25 cellular contexts compared by ENCODE assay signal in genomic region chr22:42326301-42326700, GRCh38. TPM values are rescaled to one million over a fixed set of nuclear protein-coding genes. Genes with fewer than 3 reads are reported as not detected.
DNase-seq lines count a peak whose midpoint lies in the region; ATAC-seq and TF ChIP-seq lines count a peak whose summit lies in the region.
"Had no signal": no experiment of that assay in that cellular context is flagged by ENCODE, and none has a peak within 500 bp of the region (broad histone marks: within the 10 kb centered on the region; RNA-seq: fewer than 3 reads in every experiment).

No MANE protein-coding gene starts in this region.

- ATAC-seq in Right ventricle myocardium inferior (no peak), HG02642 (IDR thresholded peaks at IDR 0.05; ENCODE audit: poor library complexity, unreplicated experiment) (no peak), aorta (ENCODE audit: low FRiP score) (no peak), GM21423 (IDR thresholded peaks at IDR 0.05; ENCODE audit: unreplicated experiment) (no peak)
- ATAC-seq: GM12878, K562 had no signal

- peaks cover 8% of the 10 kb centered on the region for H3K27me3 Mint-ChIP-seq in brain
- H3K27me3 Mint-ChIP-seq: CD4-positive, alpha-beta memory T cell had no signal

- intact Hi-C loops in Right ventricle myocardium inferior (cut with DNase I): no loop called here
- intact Hi-C loops in left ventricle myocardium inferior (cut with micrococcal nuclease): no loop called here
- intact Hi-C loops in aorta (cut with DNase I): loop anchor here in 1 of 2 donors (10.0 kb wide), 1 partner anchor 98 kb away; no protein-coding TSS in a partner anchor

- H3K27ac ChIP-seq in left ventricle myocardium inferior (replicated peaks) (no peak overlapping the region), aorta (ENCODE audit: low read depth in 1 of 2, low read length in 2 of 2) (no peak overlapping the region)
- H3K27ac ChIP-seq: HL-60, PC-9, SK-N-MC had no signal

- H3K9me3 ChIP-seq in left ventricle myocardium inferior (replicated peaks) (no peaks in the 10 kb centered on the region), aorta (ENCODE audit: control insufficient read depth, low read length) (no peaks in the 10 kb centered on the region)
- H3K9me3 ChIP-seq: HAP-1 had no signal

- H3K4me3 ChIP-seq in left ventricle myocardium inferior (no peak overlapping the region), aorta (ENCODE audit: low read length in 2 of 2) (no peak overlapping the region)
- H3K4me3 ChIP-seq: GM12878, HAP-1, K562, PC-9 had no signal

- no peak for TF ChIP-seq EP300 in Ishikawa (IDR thresholded peaks at IDR 0.05; ENCODE audit: borderline replicate concordance)

- TF ChIP-seq RAD21 in Ishikawa (IDR thresholded peaks at IDR 0.05; ENCODE audit: low read depth): no peak

- peak overlapping the region; percentile 26 to 82 (median 66) for H3K27ac Mint-ChIP-seq in brain

- peaks cover 12% of the 10 kb centered on the region for H3K4me1 ChIP-seq in left ventricle myocardium inferior
- no peaks in the 10 kb centered on the region for H3K4me1 ChIP-seq in aorta (ENCODE audit: control insufficient read depth in 1 of 2, insufficient read depth in 2 of 2, low read length in 2 of 2)

- H3K36me3 ChIP-seq in left ventricle myocardium inferior (no peaks in the 10 kb centered on the region), aorta (ENCODE audit: control insufficient read depth in 1 of 2, insufficient read depth in 2 of 2, low read length in 1 of 2) (no peaks in the 10 kb centered on the region)
- H3K36me3 ChIP-seq: HAP-1 had no signal

- H3K4me3 Mint-ChIP-seq in brain: no peak overlapping the region

- DNase-seq in Right ventricle myocardium inferior (ENCODE audit: missing footprints) (peak; percentile 15), left ventricle myocardium inferior (no peak), aorta (no peak)
- DNase-seq: CD4-positive, alpha-beta memory T cell; COR-L47; DMS53; GOT3; Kasumi-1; MV-4-11; NCI-H1105 treated with DMSO at 0.1 percent for 48 hours; NCI-H146; NCI-H2227 treated with DMSO at 0.1 percent for 48 hours; NCI-H526 treated with DMSO at 0.1 percent for 48 hours; PC-9; RPMI8226; SHP77 treated with DMSO at 0.1 percent for 48 hours had no signal

- 77 to 82% methylated on average over 8 of the region's 8 CpGs for WGBS in aorta, 2 donors

- H3K27me3 ChIP-seq in left ventricle myocardium inferior (ENCODE audit: low read depth): peaks cover 16% of the 10 kb centered on the region
- no peaks in the 10 kb centered on the region for H3K27me3 ChIP-seq in aorta (ENCODE audit: control insufficient read depth in 1 of 2, insufficient read depth in 2 of 2, low read length in 1 of 2)

- H3K9me3 Mint-ChIP-seq in brain: peaks cover 0 to 3% (median 0%) of the 10 kb centered on the region in 5 experiments

- peaks cover 5% of the 10 kb centered on the region for H3K36me3 Mint-ChIP-seq in brain
- H3K36me3 Mint-ChIP-seq: CD4-positive, alpha-beta memory T cell had no signal

- no peak for TF ChIP-seq CTCF in left ventricle myocardium inferior (IDR thresholded peaks at IDR 0.05; ENCODE audit: borderline replicate concordance)
- TF ChIP-seq CTCF in brain (conservative IDR thresholded peaks at IDR 0.05): no peak

- peaks cover 82% of the 10 kb centered on the region for H3K4me1 Mint-ChIP-seq in brain

TF ChIP-seq in Ishikawa, 13 proteins besides CTCF, POLR2A, EP300 and RAD21:
- no peak for TF ChIP-seq TAF1 (IDR thresholded peaks at IDR 0.05; ENCODE audit: low read depth)
- TF ChIP-seq, protein P1, sequence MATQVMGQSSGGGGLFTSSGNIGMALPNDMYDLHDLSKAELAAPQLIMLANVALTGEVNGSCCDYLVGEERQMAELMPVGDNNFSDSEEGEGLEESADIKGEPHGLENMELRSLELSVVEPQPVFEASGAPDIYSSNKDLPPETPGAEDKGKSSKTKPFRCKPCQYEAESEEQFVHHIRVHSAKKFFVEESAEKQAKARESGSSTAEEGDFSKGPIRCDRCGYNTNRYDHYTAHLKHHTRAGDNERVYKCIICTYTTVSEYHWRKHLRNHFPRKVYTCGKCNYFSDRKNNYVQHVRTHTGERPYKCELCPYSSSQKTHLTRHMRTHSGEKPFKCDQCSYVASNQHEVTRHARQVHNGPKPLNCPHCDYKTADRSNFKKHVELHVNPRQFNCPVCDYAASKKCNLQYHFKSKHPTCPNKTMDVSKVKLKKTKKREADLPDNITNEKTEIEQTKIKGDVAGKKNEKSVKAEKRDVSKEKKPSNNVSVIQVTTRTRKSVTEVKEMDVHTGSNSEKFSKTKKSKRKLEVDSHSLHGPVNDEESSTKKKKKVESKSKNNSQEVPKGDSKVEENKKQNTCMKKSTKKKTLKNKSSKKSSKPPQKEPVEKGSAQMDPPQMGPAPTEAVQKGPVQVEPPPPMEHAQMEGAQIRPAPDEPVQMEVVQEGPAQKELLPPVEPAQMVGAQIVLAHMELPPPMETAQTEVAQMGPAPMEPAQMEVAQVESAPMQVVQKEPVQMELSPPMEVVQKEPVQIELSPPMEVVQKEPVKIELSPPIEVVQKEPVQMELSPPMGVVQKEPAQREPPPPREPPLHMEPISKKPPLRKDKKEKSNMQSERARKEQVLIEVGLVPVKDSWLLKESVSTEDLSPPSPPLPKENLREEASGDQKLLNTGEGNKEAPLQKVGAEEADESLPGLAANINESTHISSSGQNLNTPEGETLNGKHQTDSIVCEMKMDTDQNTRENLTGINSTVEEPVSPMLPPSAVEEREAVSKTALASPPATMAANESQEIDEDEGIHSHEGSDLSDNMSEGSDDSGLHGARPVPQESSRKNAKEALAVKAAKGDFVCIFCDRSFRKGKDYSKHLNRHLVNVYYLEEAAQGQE (IDR thresholded peaks at IDR 0.05; ENCODE audit: low read depth): peak; percentile 73
- TF ChIP-seq CREB1 (IDR thresholded peaks at IDR 0.05; ENCODE audit: low read depth): no peak
- no peak for TF ChIP-seq NFIC (IDR thresholded peaks at IDR 0.05)
- no peak for TF ChIP-seq ZBTB7A (IDR thresholded peaks at IDR 0.05; ENCODE audit: low read depth)
- TF ChIP-seq EGR1 (IDR thresholded peaks at IDR 0.05): no peak
- no peak for TF ChIP-seq YY1 (IDR thresholded peaks at IDR 0.05; ENCODE audit: low read depth)
- TF ChIP-seq, protein P2, sequence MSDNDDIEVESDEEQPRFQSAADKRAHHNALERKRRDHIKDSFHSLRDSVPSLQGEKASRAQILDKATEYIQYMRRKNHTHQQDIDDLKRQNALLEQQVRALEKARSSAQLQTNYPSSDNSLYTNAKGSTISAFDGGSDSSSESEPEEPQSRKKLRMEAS (IDR thresholded peaks at IDR 0.05): no peak
- TF ChIP-seq, protein P3, sequence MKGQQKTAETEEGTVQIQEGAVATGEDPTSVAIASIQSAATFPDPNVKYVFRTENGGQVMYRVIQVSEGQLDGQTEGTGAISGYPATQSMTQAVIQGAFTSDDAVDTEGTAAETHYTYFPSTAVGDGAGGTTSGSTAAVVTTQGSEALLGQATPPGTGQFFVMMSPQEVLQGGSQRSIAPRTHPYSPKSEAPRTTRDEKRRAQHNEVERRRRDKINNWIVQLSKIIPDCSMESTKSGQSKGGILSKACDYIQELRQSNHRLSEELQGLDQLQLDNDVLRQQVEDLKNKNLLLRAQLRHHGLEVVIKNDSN (IDR thresholded peaks at IDR 0.05): no peak

RNA-seq across cellular contexts. Expression of gene TCF20, which starts 55.8 kb away (rescaled TPM):
- 16.7 TPM for total RNA-seq in Right ventricle myocardium inferior
- 17.2 TPM for total RNA-seq in left ventricle myocardium inferior
- 19.3 TPM for polyA plus RNA-seq in brain (ENCODE audit: insufficient read depth, low read depth, low replicate concordance)
- total RNA-seq in aorta: 10 to 100 TPM; 29.9 to 42.9 TPM
- 1 to 10 TPM; 6.1 to 6.9 TPM for polyA plus RNA-seq in aorta
